Comparison of ENCODE assay signal across 20 cellular contexts in the genomic region with DNA sequence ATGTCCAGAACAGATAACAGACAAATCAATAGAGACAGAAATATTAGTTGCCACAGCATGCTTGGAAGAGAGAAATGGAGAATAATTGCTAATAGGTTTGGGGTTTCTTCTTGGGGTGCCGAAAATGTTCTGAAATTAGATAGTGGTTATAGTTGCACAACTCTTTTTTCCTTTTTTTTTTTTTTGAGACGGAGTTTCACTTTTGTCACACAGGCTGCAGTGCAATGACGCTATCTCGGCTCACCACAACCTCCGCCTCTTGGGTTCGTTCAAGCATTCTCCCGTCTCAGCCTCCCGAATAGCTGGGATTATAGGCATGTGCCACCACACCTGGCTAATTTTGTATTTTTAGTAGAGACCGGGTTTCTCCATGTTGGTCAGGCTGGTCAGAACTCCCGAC.
A peak's percentile ranks its signal among the peaks of the same experiment; 100 is the strongest.
DNase-seq lines count a peak whose midpoint lies in the region; ATAC-seq and TF ChIP-seq lines count a peak whose summit lies in the region.
"Had no signal": no experiment of that assay in that cellular context is flagged by ENCODE, and none has a peak within 500 bp of the region (broad histone marks: within the 10 kb centered on the region; RNA-seq: fewer than 3 reads in every experiment).

No MANE protein-coding gene starts in this region.

- ATAC-seq in activated CD4-positive, alpha-beta T cell treated with anti-CD3 and anti-CD28 coated beads for 36 hours: no peak
- ATAC-seq in activated naive CD8-positive, alpha-beta T cell treated with anti-CD3 and anti-CD28 coated beads, Interleukin-2, amount 10 ng/mL, durations not matched to agents 7 days and 5 days (ENCODE audit: low read depth): peak; percentile 58
- no peak for ATAC-seq in GM23338
- ATAC-seq: esophagus mucosa had no signal

- TF ChIP-seq CTCF in HL-60 (IDR thresholded peaks at IDR 0.05; ENCODE audit: insufficient read depth, low read length): no peak
- TF ChIP-seq CTCF in OCI-LY3 (IDR thresholded peaks at IDR 0.05; ENCODE audit: low read depth, low read length): no peak
- no peak for TF ChIP-seq CTCF in GM23338 (conservative IDR thresholded peaks at IDR 0.05; ENCODE audit: low read depth in 2 of 2)
- no peak for TF ChIP-seq CTCF in A673 (conservative IDR thresholded peaks at IDR 0.05; ENCODE audit: low read depth, low read length)

- peaks cover 14% of the 10 kb centered on the region for H3K4me1 ChIP-seq in OCI-LY3 (ENCODE audit: low read length)
- H3K4me1 ChIP-seq in GM23338 (ENCODE audit: insufficient read depth): peaks cover 4% of the 10 kb centered on the region; the same call in 1 of the 2 replicates
- no peaks in the 10 kb centered on the region for H3K4me1 ChIP-seq in A673 (ENCODE audit: insufficient read depth, low read length, poor library complexity, severe bottlenecking)
- H3K4me1 ChIP-seq: thyroid gland had no signal

- H4K20me1 ChIP-seq in OCI-LY3 (ENCODE audit: insufficient read depth, low read length) (no peaks in the 10 kb centered on the region), GM23338 (replicated peaks; ENCODE audit: insufficient read depth) (no peaks in the 10 kb centered on the region)

- no peak overlapping the region for H3K4me3 Mint-ChIP-seq in activated CD4-positive, alpha-beta T cell treated with anti-CD3 and anti-CD28 coated beads for 36 hours
- H3K4me3 Mint-ChIP-seq in activated naive CD8-positive, alpha-beta T cell treated with anti-CD3 and anti-CD28 coated beads, Interleukin-2, amount 10 ng/mL, durations not matched to agents 7 days and 5 days: peak overlapping the region; percentile 43
- H3K4me3 Mint-ChIP-seq in GM23338: no peak overlapping the region
- H3K4me3 Mint-ChIP-seq: HFFc6, neural progenitor cell had no signal

- H2AFZ ChIP-seq in OCI-LY3 (ENCODE audit: low read depth, low read length): no peak overlapping the region
- no peak overlapping the region for H2AFZ ChIP-seq in GM23338
- H2AFZ ChIP-seq: neural progenitor cell had no signal

- no peaks in the 10 kb centered on the region for H3K36me3 ChIP-seq in OCI-LY3 (replicated peaks; ENCODE audit: low read depth, low read length)
- no peaks in the 10 kb centered on the region for H3K36me3 ChIP-seq in GM23338 (ENCODE audit: insufficient read depth)
- H3K36me3 ChIP-seq in A673 (ENCODE audit: insufficient read depth, low read length, poor library complexity, severe bottlenecking): no peaks in the 10 kb centered on the region
- H3K36me3 ChIP-seq: thyroid gland had no signal

- H3K27ac Mint-ChIP-seq in activated CD4-positive, alpha-beta T cell treated with anti-CD3 and anti-CD28 coated beads for 36 hours: no peak overlapping the region
- peak overlapping the region; percentile 22 for H3K27ac Mint-ChIP-seq in activated naive CD8-positive, alpha-beta T cell treated with anti-CD3 and anti-CD28 coated beads, Interleukin-2, amount 10 ng/mL, durations not matched to agents 7 days and 5 days
- no peak overlapping the region for H3K27ac Mint-ChIP-seq in GM23338
- H3K27ac Mint-ChIP-seq: HFFc6, neural progenitor cell had no signal

- H3F3A ChIP-seq in GM23338 (replicated peaks; ENCODE audit: low read depth): no peaks in the 10 kb centered on the region

- POLR2A ChIA-PET in activated CD4-positive, alpha-beta T cell treated with anti-CD3 and anti-CD28 coated beads for 36 hours (lab: Charles Lee): no interaction called here
- POLR2A ChIA-PET in activated naive CD8-positive, alpha-beta T cell treated with anti-CD3 and anti-CD28 coated beads, Interleukin-2, amount 10 ng/mL, durations not matched to agents 7 days and 5 days (lab: Charles Lee): no interaction called here
- POLR2A ChIA-PET in A673 (lab: Charles Lee; ENCODE audit: low non-redundant PET): no interaction called here

- H3K27me3 ChIP-seq in HL-60 (ENCODE audit: insufficient read depth, poor library complexity, severe bottlenecking) (no peaks in the 10 kb centered on the region), OCI-LY3 (ENCODE audit: low read depth, low read length) (peaks cover 13% of the 10 kb centered on the region), GM23338 (ENCODE audit: insufficient read depth) (no peaks in the 10 kb centered on the region), A673 (replicated peaks; ENCODE audit: insufficient read depth, low read depth, low read length, poor library complexity) (no peaks in the 10 kb centered on the region)
- H3K27me3 ChIP-seq: neural progenitor cell, thyroid gland had no signal

- H3K27ac ChIP-seq in HL-60 (replicated peaks) (no peak overlapping the region), OCI-LY3 (ENCODE audit: low read length) (no peak overlapping the region), GM23338 (ENCODE audit: low read depth) (no peak overlapping the region), A673 (ENCODE audit: low read depth, low read length, poor library complexity, severe bottlenecking) (no peak overlapping the region)
- H3K27ac ChIP-seq: neural progenitor cell, thyroid gland had no signal

- peak; percentile 16 for DNase-seq in activated CD4-positive, alpha-beta T cell treated with anti-CD3 and anti-CD28 coated beads for 36 hours
- DNase-seq in activated CD4-positive, alpha-beta T cell treated with anti-CD3 and anti-CD28 coated beads, Interleukin-2, amount 50 U/mL, for 4 hours: no peak
- peak in 1 of 2 experiments; percentile 64 for DNase-seq in HL-60 (ENCODE audit: low read depth in 1 of 2, low spot score in 1 of 2)
- DNase-seq in activated naive CD8-positive, alpha-beta T cell treated with anti-CD3 and anti-CD28 coated beads, Interleukin-2, amount 10 ng/mL, durations not matched to agents 7 days and 5 days: peak; percentile 33
- no peak for DNase-seq in NCI-H510A (lab: John Stamatoyannopoulos, UW)
- DNase-seq in GM23338 (ENCODE audit: low spot score): no peak
- no peak for DNase-seq in A673 (ENCODE audit: low spot score)
- DNase-seq: activated CD8-positive, alpha-beta memory T cell treated with anti-CD3 and anti-CD28 coated beads for 24 hours; C1 segment of cervical spinal cord; central memory CD4-positive, alpha-beta T cell; DMS53; effector CD4-positive, alpha-beta T cell; HFFc6; midbrain; NCI-H187 treated with DMSO at 0.1 percent for 48 hours; NCI-H446 treated with DMSO at 0.1 percent for 48 hours; thyroid gland had no signal

- H3K4me2 ChIP-seq in OCI-LY3 (ENCODE audit: low read length) (peak overlapping the region; percentile 58), GM23338 (no peak overlapping the region)
- H3K4me2 ChIP-seq: neural progenitor cell had no signal

- BruUV-seq in A673 (replicated peaks; lab: Mats Ljungman, UMichigan): no TSS peak

- H3K36me3 Mint-ChIP-seq in activated CD4-positive, alpha-beta T cell treated with anti-CD3 and anti-CD28 coated beads for 36 hours (ENCODE audit: low read depth): no peaks in the 10 kb centered on the region
- H3K36me3 Mint-ChIP-seq in activated naive CD8-positive, alpha-beta T cell treated with anti-CD3 and anti-CD28 coated beads, Interleukin-2, amount 10 ng/mL, durations not matched to agents 7 days and 5 days: no peaks in the 10 kb centered on the region
- H3K36me3 Mint-ChIP-seq in GM23338 (ENCODE audit: low read depth): no peaks in the 10 kb centered on the region

- no peaks in the 10 kb centered on the region for H3K79me2 ChIP-seq in OCI-LY3 (ENCODE audit: low read length)
- no peaks in the 10 kb centered on the region for H3K79me2 ChIP-seq in GM23338 (replicated peaks; ENCODE audit: insufficient read depth)

- CTCF ChIA-PET in activated CD4-positive, alpha-beta T cell treated with anti-CD3 and anti-CD28 coated beads for 36 hours (lab: Charles Lee): interaction anchor here (0.6 kb wide), 1 partner anchor 16 kb away, joined by 3 read pairs; no protein-coding TSS in a partner anchor
- CTCF ChIA-PET in A673 (lab: Charles Lee): no interaction called here

- H3K9me3 ChIP-seq in OCI-LY3 (ENCODE audit: insufficient read depth, low read length) (no peaks in the 10 kb centered on the region), A673 (ENCODE audit: low read depth, low read length, poor library complexity, severe bottlenecking) (no peaks in the 10 kb centered on the region)
- H3K9me3 ChIP-seq: thyroid gland had no signal

- no peaks in the 10 kb centered on the region for H3K9me3 Mint-ChIP-seq in activated CD4-positive, alpha-beta T cell treated with anti-CD3 and anti-CD28 coated beads for 36 hours (ENCODE audit: low read depth)
- H3K9me3 Mint-ChIP-seq in activated naive CD8-positive, alpha-beta T cell treated with anti-CD3 and anti-CD28 coated beads, Interleukin-2, amount 10 ng/mL, durations not matched to agents 7 days and 5 days: no peaks in the 10 kb centered on the region
- no peaks in the 10 kb centered on the region for H3K9me3 Mint-ChIP-seq in GM23338
- H3K9me3 Mint-ChIP-seq: HFFc6, neural progenitor cell had no signal

- H3K4me1 Mint-ChIP-seq in activated CD4-positive, alpha-beta T cell treated with anti-CD3 and anti-CD28 coated beads for 36 hours: peaks cover 2% of the 10 kb centered on the region
- H3K4me1 Mint-ChIP-seq in activated naive CD8-positive, alpha-beta T cell treated with anti-CD3 and anti-CD28 coated beads, Interleukin-2, amount 10 ng/mL, durations not matched to agents 7 days and 5 days: peaks cover 6% of the 10 kb centered on the region
- peaks cover 17% of the 10 kb centered on the region; the same call in 2 of the 3 replicates for H3K4me1 Mint-ChIP-seq in GM23338

- H3K4me3 ChIP-seq in HL-60 (replicated peaks; ENCODE audit: insufficient read depth, low read length) (peak overlapping the region; percentile 6; the same call in 1 of the 2 replicates), OCI-LY3 (ENCODE audit: low read length) (peak overlapping the region; percentile 64), GM23338 (no peak overlapping the region), A673 (ENCODE audit: low read depth, low read length, poor library complexity, severe bottlenecking) (no peak overlapping the region)
- H3K4me3 ChIP-seq: neural progenitor cell, thyroid gland had no signal

- no peak overlapping the region for H3K9ac ChIP-seq in OCI-LY3 (ENCODE audit: low read length)
- H3K9ac ChIP-seq: neural progenitor cell had no signal

- intact Hi-C loops in activated CD4-positive, alpha-beta T cell treated with anti-CD3 and anti-CD28 coated beads for 36 hours (cut with DNase I, micrococcal nuclease): no loop called here
- intact Hi-C loops in A673 (cut with micrococcal nuclease; ENCODE audit: unreplicated experiment): no loop called here

- peaks cover 2% of the 10 kb centered on the region for H3K27me3 Mint-ChIP-seq in activated CD4-positive, alpha-beta T cell treated with anti-CD3 and anti-CD28 coated beads for 36 hours
- peaks cover 33% of the 10 kb centered on the region for H3K27me3 Mint-ChIP-seq in activated naive CD8-positive, alpha-beta T cell treated with anti-CD3 and anti-CD28 coated beads, Interleukin-2, amount 10 ng/mL, durations not matched to agents 7 days and 5 days
- no peaks in the 10 kb centered on the region for H3K27me3 Mint-ChIP-seq in GM23338 (ENCODE audit: insufficient read depth, low read depth, poor library complexity)

- H3K9me2 ChIP-seq in GM23338 (ENCODE audit: insufficient read depth): no peaks in the 10 kb centered on the region

TF ChIP-seq in GM23338, 12 proteins besides CTCF, POLR2A, EP300 and RAD21 (continues in another document):
- no peak for TF ChIP-seq EZH2 (IDR thresholded peaks at IDR 0.05; ENCODE audit: low read depth, unreplicated experiment)
- no peak for TF ChIP-seq JUNB (IDR thresholded peaks at IDR 0.05; ENCODE audit: unreplicated experiment)
- TF ChIP-seq POLR2AphosphoS5 (IDR thresholded peaks at IDR 0.05; ENCODE audit: low read depth): no peak
- TF ChIP-seq CREB1 (CRISPR knock-in tag; IDR thresholded peaks at IDR 0.05; ENCODE audit: low read depth): no peak

Comparison
In these comparisons a context has a peak if more than half of its experiments do, and no peak if none do; other contexts are left out.
1. DNase-seq: peak in activated CD4-positive, alpha-beta T cell treated with anti-CD3 and anti-CD28 coated beads for 36 hours (single experiment) and activated naive CD8-positive, alpha-beta T cell treated with anti-CD3 and anti-CD28 coated beads, Interleukin-2, amount 10 ng/mL, durations not matched to agents 7 days and 5 days (single experiment); none in activated CD4-positive, alpha-beta T cell treated with anti-CD3 and anti-CD28 coated beads, Interleukin-2, amount 50 U/mL, for 4 hours (0 of 2), NCI-H510A (single experiment), GM23338 (single experiment) and A673 (single experiment).
2. H3K4me3 ChIP-seq: peak in HL-60 (single experiment) and OCI-LY3 (single experiment); none in GM23338 (single experiment) and A673 (single experiment).